ENCODE assay signal across 8 cellular contexts in the genomic region with DNA sequence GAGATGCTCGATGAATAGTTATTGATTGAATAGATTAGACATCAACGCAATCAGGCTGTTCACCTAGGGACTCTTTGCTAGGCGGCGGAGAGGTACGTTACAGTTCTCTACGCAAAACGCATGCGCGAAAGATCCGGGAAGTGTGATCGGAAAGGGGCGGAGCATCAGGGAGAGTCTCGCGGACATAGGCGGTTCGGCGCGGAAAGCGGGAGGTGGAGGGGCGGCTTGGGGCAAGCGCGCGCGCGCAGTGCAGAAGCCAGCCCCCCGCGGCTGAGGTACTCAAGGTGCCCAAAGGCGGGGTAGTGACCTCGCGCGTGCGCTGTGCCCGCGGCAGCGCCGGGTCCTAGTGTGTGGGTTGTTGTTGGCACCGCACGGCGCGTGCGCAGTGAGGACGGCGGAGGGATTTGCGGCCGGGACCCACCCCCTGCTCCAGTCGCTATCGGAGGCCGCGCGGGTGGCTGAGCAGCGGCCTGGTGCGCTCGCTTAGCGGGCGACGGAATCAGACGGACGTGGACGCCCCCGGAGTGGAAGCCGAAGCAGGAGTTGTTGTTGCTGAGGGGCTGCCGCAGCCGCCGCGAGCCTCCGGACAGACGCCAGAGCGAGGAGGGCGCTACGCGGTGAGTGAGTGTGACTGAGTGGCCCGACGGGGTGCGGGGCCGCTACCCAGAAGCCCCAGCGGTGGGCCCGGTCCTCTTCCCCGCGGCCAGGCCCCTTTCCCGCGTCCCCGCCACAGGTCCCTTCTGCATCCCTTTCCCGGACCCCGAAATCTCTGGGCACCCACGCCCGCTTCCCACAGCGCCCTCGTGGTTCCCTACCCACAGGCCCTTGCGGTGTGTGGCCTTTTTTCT. TPM values are rescaled to one million over a fixed set of nuclear protein-coding genes. Genes with fewer than 3 reads are reported as not detected.
DNase-seq lines count a peak whose midpoint lies in the region; ATAC-seq, FAIRE-seq and TF ChIP-seq lines count a peak whose summit lies in the region.

A gene with protein sequence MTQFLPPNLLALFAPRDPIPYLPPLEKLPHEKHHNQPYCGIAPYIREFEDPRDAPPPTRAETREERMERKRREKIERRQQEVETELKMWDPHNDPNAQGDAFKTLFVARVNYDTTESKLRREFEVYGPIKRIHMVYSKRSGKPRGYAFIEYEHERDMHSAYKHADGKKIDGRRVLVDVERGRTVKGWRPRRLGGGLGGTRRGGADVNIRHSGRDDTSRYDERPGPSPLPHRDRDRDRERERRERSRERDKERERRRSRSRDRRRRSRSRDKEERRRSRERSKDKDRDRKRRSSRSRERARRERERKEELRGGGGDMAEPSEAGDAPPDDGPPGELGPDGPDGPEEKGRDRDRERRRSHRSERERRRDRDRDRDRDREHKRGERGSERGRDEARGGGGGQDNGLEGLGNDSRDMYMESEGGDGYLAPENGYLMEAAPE (plus strand): TSS at position 432 of the 848 bp plus-strand sequence. CDS start 964 bp downstream, outside the sequence.

- peaks cover 22 to 38% (median 31%) of the 10 kb centered on the region in 10 experiments for H3K4me1 ChIP-seq in BLaER1 treated with 17β-estradiol and CSF1 and Interleukin-3, amounts not matched to agents 10 nM and 100 nM
- peaks cover 51% of the 10 kb centered on the region for H3K4me1 ChIP-seq in HepG2 (ENCODE audit: insufficient read depth, low read length)

- 2% methylated on average over 31 of the region's 89 CpGs for WGBS in HepG2 (ENCODE audit: low lambda C conversion rate)

- ATAC-seq in GM19351 (IDR thresholded peaks at IDR 0.05; ENCODE audit: unreplicated experiment), result peak; percentile 85
- peak; percentile 84 for ATAC-seq in HG03565 (IDR thresholded peaks at IDR 0.05; ENCODE audit: unreplicated experiment)
- peak; percentile 91 for ATAC-seq in HepG2

- H3K27ac ChIP-seq in BLaER1 treated with 17β-estradiol and CSF1 and Interleukin-3, amounts not matched to agents 10 nM and 100 nM, result peak within 1 kb of the TSS; percentile 82 to 97 (median 94)
- peak within 1 kb of the TSS; percentile 94 for H3K27ac ChIP-seq in HepG2 (ENCODE audit: extremely low read length, insufficient read depth, low read length)

- peaks cover 44 to 49% (median 47%) of the 10 kb centered on the region in 11 experiments for H4K20me1 ChIP-seq in BLaER1 treated with 17β-estradiol and CSF1 and Interleukin-3, amounts not matched to agents 10 nM and 100 nM
- H4K20me1 ChIP-seq in HepG2 (ENCODE audit: insufficient read depth, low read length), result peaks cover 38% of the 10 kb centered on the region

- H3K27me3 ChIP-seq in BLaER1 treated with 17β-estradiol and CSF1 and Interleukin-3, amounts not matched to agents 10 nM and 100 nM, result no peaks in the 10 kb centered on the region
- no peaks in the 10 kb centered on the region; a peak in 1 of 5 replicates for H3K27me3 ChIP-seq in HepG2 (ENCODE audit: control insufficient read depth in 1 of 2, insufficient read depth in 2 of 2, low read length in 2 of 2)

- peak within 1 kb of the TSS; percentile 90 to 98 (median 95) for H3K9ac ChIP-seq in BLaER1 treated with 17β-estradiol and CSF1 and Interleukin-3, amounts not matched to agents 10 nM and 100 nM
- peak within 1 kb of the TSS; percentile 99 for H3K9ac ChIP-seq in HepG2 (ENCODE audit: insufficient read depth, low read depth, low read length)

- peaks cover 41% of the 10 kb centered on the region for H3K79me2 ChIP-seq in HepG2 (ENCODE audit: insufficient read depth, low read length)

- 0 out of 2 replicates have a peak, but pooled peaks have one; percentile 11 for TF ChIP-seq CTCF in HepG2 (CRISPR knock-in tag; IDR thresholded peaks at IDR 0.05)

- intact Hi-C loops in HepG2 (cut with micrococcal nuclease; ENCODE audit: unreplicated experiment), result no loop called here

- TF ChIP-seq POLR2A in HepG2 (IDR thresholded peaks at IDR 0.05; ENCODE audit: insufficient read depth in 1 of 2, low read depth in 2 of 2, low read length in 2 of 2), result peak; percentile 93 to 94

- TF ChIP-seq EP300 in HepG2 (IDR thresholded peaks at IDR 0.05; ENCODE audit: low read depth in 2 of 2, low read length in 2 of 2), result 0 out of 4 replicates have a peak, but pooled peaks of 1 of the 2 experiments have one; percentile 19
- no peak for TF ChIP-seq EP300 in HepG2 (CRISPR knock-in tag; IDR thresholded peaks at IDR 0.05; ENCODE audit: borderline replicate concordance)

- in situ Hi-C loops in HepG2 (cut with HindIII; ENCODE audit: extremely low pct_ligation_motif_present, low pct_unique_long_range_greater_than_20kb), result no loop called here

- peak; percentile 99 for DNase-seq in NCI-H774 (lab: John Stamatoyannopoulos, UW)
- peak; percentile 96 to 99 for DNase-seq in activated CD4-positive, alpha-beta T cell treated with anti-CD3 and anti-CD28 coated beads, Interleukin-2, amount 50 U/mL, for 4 hours
- DNase-seq in dermis blood vessel endothelial cell, result peak; percentile 100
- peak; percentile 97 for DNase-seq in HepG2 (ENCODE audit: low spot score)
- peak; percentile 98 for DNase-seq in stimulated activated CD4-positive, alpha-beta T cell treated with anti-CD3 and anti-CD28 coated beads, Interleukin-4, amount 100 ng/mL, for 1 hour

- peak within 1 kb of the TSS; percentile 73 to 95 (median 82) for H3K4me3 ChIP-seq in BLaER1 treated with 17β-estradiol and CSF1 and Interleukin-3, amounts not matched to agents 10 nM and 100 nM
- H3K4me3 ChIP-seq in HepG2 (replicated peaks in 1 of 3; ENCODE audit: insufficient read depth in 1 of 3, low read depth in 2 of 3, low read length in 3 of 3), result peak within 1 kb of the TSS; percentile 91 to 97 (median 93)

- H3K4me2 ChIP-seq in BLaER1 treated with 17β-estradiol and CSF1 and Interleukin-3, amounts not matched to agents 10 nM and 100 nM, result peak within 1 kb of the TSS; percentile 89 to 99 (median 97)
- H3K4me2 ChIP-seq in HepG2 (ENCODE audit: low read depth, low read length), result peak within 1 kb of the TSS; percentile 99

- H3K9me3 ChIP-seq in BLaER1 treated with 17β-estradiol and CSF1 and Interleukin-3, amounts not matched to agents 10 nM and 100 nM (replicated peaks in 1 of 11), result peaks cover 0 to 8% (median 0%) of the 10 kb centered on the region in 11 experiments; a peak in 2 of 22 replicates
- H3K9me3 ChIP-seq in HepG2 (ENCODE audit: low read length), result no peaks in the 10 kb centered on the region; the same call in 1 of the 2 replicates

- CTCF ChIA-PET in HepG2 (lab: Yijun Ruan, JAX; ENCODE audit: low intra/inter-chr PET ratio, low total read pairs), result no interaction called here

- peaks cover 23 to 42% (median 40%) of the 10 kb centered on the region in 11 experiments for H3K36me3 ChIP-seq in BLaER1 treated with 17β-estradiol and CSF1 and Interleukin-3, amounts not matched to agents 10 nM and 100 nM
- peaks cover 13 to 21% of the 10 kb centered on the region in 2 experiments for H3K36me3 ChIP-seq in HepG2 (replicated peaks in 1 of 2; ENCODE audit: control insufficient read depth in 1 of 2, insufficient read depth in 2 of 2, low read length in 2 of 2)

- POLR2A ChIA-PET in HepG2 (lab: Yijun Ruan, JAX), result no interaction called here

- TF ChIP-seq RAD21 in HepG2 (CRISPR knock-in tag; IDR thresholded peaks at IDR 0.05), result peak; percentile 63

- H2AFZ ChIP-seq in HepG2 (ENCODE audit: low read length), result peak within 1 kb of the TSS; percentile 24

- no TSS peak for BruUV-seq in HepG2 (replicated peaks; lab: Mats Ljungman, UMichigan)

- FAIRE-seq in HepG2 (lab: Jason Lieb, UNC), result peak; percentile 82

TF ChIP-seq in HepG2, 621 proteins besides CTCF, POLR2A, EP300 and RAD21 (continues in another document):
- TF ChIP-seq ZBTB34 (CRISPR knock-in tag; IDR thresholded peaks at IDR 0.05) (0 out of 2 replicates have a peak, but pooled peaks have one; percentile 30), MTA1 (CRISPR knock-in tag; IDR thresholded peaks at IDR 0.05; ENCODE audit: borderline replicate concordance) (no peak), ELF1 (CRISPR knock-in tag; IDR thresholded peaks at IDR 0.05) (peak; percentile 86), ZNF224 (CRISPR knock-in tag; IDR thresholded peaks at IDR 0.05) (0 out of 2 replicates have a peak, but pooled peaks have one; percentile 53), HMG20A (CRISPR knock-in tag; IDR thresholded peaks at IDR 0.05; ENCODE audit: borderline replicate concordance) (no peak), ZNF333 (CRISPR knock-in tag; IDR thresholded peaks at IDR 0.05; ENCODE audit: borderline replicate concordance) (no peak)

RNA-seq across cellular contexts. Expression of the gene that starts here (rescaled TPM):
- total RNA-seq in dermis blood vessel endothelial cell, result 142 and 166 TPM in 2 replicates
- 85.9 and 150 TPM in 2 replicates for total RNA-seq in HepG2 (2016; rRNA removed; fragmentation: Illumina TruSeq; extraction: Trizol)
- total RNA-seq in HepG2 (2016; cell fraction: cytosol; rRNA removed; fragmentation: Illumina TruSeq; extraction: Trizol; ENCODE audit: low read depth), result 11.5 and 14.5 TPM in 2 replicates
- total RNA-seq in HepG2 (2016; cell fraction: insoluble cytoplasmic fraction; rRNA removed; fragmentation: Illumina TruSeq; extraction: Trizol), result 75.6 and 153 TPM in 2 replicates
- 24.7 and 25.3 TPM in 2 replicates for total RNA-seq in HepG2 (2016; cell fraction: membrane; rRNA removed; fragmentation: Illumina TruSeq; extraction: Trizol)
- 111 and 131 TPM in 2 replicates for total RNA-seq in HepG2 (2016; cell fraction: nucleus; rRNA removed; fragmentation: Illumina TruSeq; extraction: Trizol)
- polyA plus RNA-seq in HepG2 (2011; rRNA removed), result 210 and 272 TPM in 2 replicates
- polyA plus RNA-seq in HepG2 (2011; cell fraction: cytosol; rRNA removed), result 54.3 and 101 TPM in 2 replicates
- polyA plus RNA-seq in HepG2 (2011; cell fraction: nucleus; rRNA removed), result 2,510 and 2,895 TPM in 2 replicates
- 150 and 238 TPM in 2 replicates for polyA plus RNA-seq in HepG2 (2012)
- polyA plus RNA-seq in HepG2 (2016; cell fraction: cytosol; fragmentation: Illumina TruSeq; extraction: Trizol; ENCODE audit: low read depth), result 10.9 and 11.3 TPM in 2 replicates
- polyA plus RNA-seq in HepG2 (2016; cell fraction: insoluble cytoplasmic fraction; fragmentation: Illumina TruSeq; extraction: Trizol; ENCODE audit: low read depth), result 110 and 134 TPM in 2 replicates
- polyA plus RNA-seq in HepG2 (2016; cell fraction: membrane; fragmentation: Illumina TruSeq; extraction: Trizol; ENCODE audit: low read depth), result 12.6 and 14.1 TPM in 2 replicates
- 389 and 398 TPM in 2 replicates for polyA plus RNA-seq in HepG2 (2016; cell fraction: nucleus; fragmentation: Illumina TruSeq; extraction: Trizol; ENCODE audit: insufficient read depth, low read depth)
- 69.0 and 98.0 TPM in 2 replicates for polyA minus RNA-seq in HepG2 (2011; rRNA and poly(A)+ RNA removed; ENCODE audit: low replicate concordance)
- 31.5 and 36.6 TPM in 2 replicates for polyA minus RNA-seq in HepG2 (2011; cell fraction: cytosol; rRNA and poly(A)+ RNA removed)
- 105 and 134 TPM in 2 replicates for polyA minus RNA-seq in HepG2 (2011; cell fraction: nucleus; rRNA and poly(A)+ RNA removed)

Comparison
In these comparisons a context has a peak if more than half of its experiments do, and no peak if none do; other contexts are left out.
1. Peak in every context shown above with its lines: DNase-seq, ATAC-seq, H3K4me3 ChIP-seq and H3K27ac ChIP-seq.